In genomic region chr22:21435998-21436810, GRCh38 we compare ENCODE assay signal across 3 cellular contexts. TPM values are rescaled to one million over a fixed set of nuclear protein-coding genes. Genes with fewer than 3 reads are reported as not detected.
"Had no signal": no experiment of that assay in that cellular context is flagged by ENCODE, and none has a peak within 500 bp of the region (broad histone marks: within the 10 kb centered on the region; RNA-seq: fewer than 3 reads in every experiment).

No MANE protein-coding gene starts in this region.

RNA-seq across cellular contexts. Expression of gene TMEM191C, which starts 31.0 kb away (rescaled TPM):
- total RNA-seq: ascending aorta had no signal

RNA-seq across cellular contexts. Expression of gene RIMBP3B, which starts 52.7 kb away (rescaled TPM):
- total RNA-seq: ascending aorta, epithelial cell of proximal tubule, vagina had no signal
